In the genomic region with DNA sequence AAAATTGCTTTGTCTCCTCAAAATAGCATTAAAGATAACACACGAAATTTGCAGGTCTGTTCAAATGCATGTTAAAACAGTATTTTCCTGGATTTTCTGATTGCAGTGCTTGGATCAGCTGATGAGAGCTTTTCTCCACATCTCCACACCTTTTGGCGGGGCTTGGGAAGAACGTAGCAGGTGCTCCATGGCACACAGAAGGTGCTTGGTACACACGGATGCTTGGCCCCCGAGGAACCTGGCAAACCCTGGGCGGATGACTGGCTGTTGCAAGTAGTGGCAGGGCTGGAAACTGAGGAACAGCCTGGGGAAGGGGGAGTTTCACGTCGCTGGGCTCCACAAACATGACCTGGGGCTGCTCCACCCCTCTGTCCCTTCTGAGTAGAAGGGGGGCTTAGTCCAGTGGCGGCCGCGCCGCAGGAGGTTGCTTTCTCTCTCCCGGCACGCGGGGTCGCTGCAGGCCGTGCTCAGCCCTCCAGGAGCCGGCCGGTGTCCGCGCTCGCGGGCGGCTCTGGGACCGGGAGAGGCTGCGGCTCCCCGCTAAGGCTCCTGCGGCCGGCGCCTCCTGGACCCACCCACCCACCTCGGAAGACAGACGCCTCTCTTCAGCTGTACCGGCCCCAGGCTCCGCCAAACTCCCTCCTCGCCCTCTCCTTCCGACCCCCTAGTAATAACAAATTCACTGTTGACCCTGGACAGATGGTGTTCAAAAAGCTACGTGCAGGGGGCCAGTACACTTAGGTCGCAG, we compare ENCODE assay signal across 8 cellular contexts.
DNase-seq lines count a peak whose midpoint lies in the region; ATAC-seq, FAIRE-seq and TF ChIP-seq lines count a peak whose summit lies in the region.

No MANE protein-coding gene starts in this region.

- CTCF ChIA-PET in SK-N-SH (lab: Yijun Ruan, JAX), result interaction anchor here (0.6 to 4.5 kb wide), 19 partner anchors 14 to 299 kb away, joined by 3 to 65 read pairs (median 4); no protein-coding TSS in a partner anchor

- TF ChIP-seq CTCF in SK-N-SH (IDR thresholded peaks at IDR 0.05) (peak; percentile 56), osteocyte (IDR thresholded peaks at IDR 0.05) (peak; percentile 63)

- H3K27ac Mint-ChIP-seq in osteocyte (ENCODE audit: unreplicated experiment), result no peak overlapping the region
- H3K27ac Mint-ChIP-seq in T-helper 17 cell, result no peak overlapping the region

- H3K4me1 ChIP-seq in SK-N-SH (ENCODE audit: control insufficient read depth in 1 of 2, insufficient read depth in 2 of 2, low read depth in 1 of 2, low read length in 1 of 2), result peaks cover 0 to 2% of the 10 kb centered on the region in 2 experiments; a peak in 1 of 4 replicates

- H3K4me1 Mint-ChIP-seq in osteocyte (ENCODE audit: unreplicated experiment), result peaks cover 2% of the 10 kb centered on the region
- no peaks in the 10 kb centered on the region for H3K4me1 Mint-ChIP-seq in T-helper 17 cell

- POLR2A ChIA-PET in SK-N-SH (lab: Yijun Ruan, JAX), result no interaction called here

- DNase-seq in GM04504 (ENCODE audit: low read depth), result peak; percentile 4
- peak; percentile 92 for DNase-seq in SK-N-SH
- DNase-seq in frontal cortex (ENCODE audit: low spot score in 2 of 2), result peak; percentile 51 to 74
- DNase-seq in osteocyte (ENCODE audit: extremely low spot score, unreplicated experiment), result peak; percentile 84
- no peak for DNase-seq in T-helper 17 cell
- DNase-seq in RKO (ENCODE audit: low spot score), result no peak

- no peaks in the 10 kb centered on the region for H3K36me3 ChIP-seq in SK-N-SH (replicated peaks in 1 of 2; ENCODE audit: control insufficient read depth in 1 of 2, insufficient read depth in 2 of 2, low read length in 1 of 2)

- H2AFZ ChIP-seq in SK-N-SH (ENCODE audit: low read depth), result no peak overlapping the region

- H3K36me3 Mint-ChIP-seq in osteocyte (ENCODE audit: unreplicated experiment) (no peaks in the 10 kb centered on the region), T-helper 17 cell (ENCODE audit: low read depth) (peaks cover 4% of the 10 kb centered on the region)

- H3K27me3 ChIP-seq in SK-N-SH (ENCODE audit: insufficient read depth), result peaks cover 22% of the 10 kb centered on the region

- no peaks in the 10 kb centered on the region for H3K79me2 ChIP-seq in SK-N-SH (ENCODE audit: insufficient read depth)

- ATAC-seq in HG03432 (IDR thresholded peaks at IDR 0.05; ENCODE audit: unreplicated experiment) (peak; percentile 84), GM21381 (IDR thresholded peaks at IDR 0.05; ENCODE audit: unreplicated experiment) (no peak), T-helper 17 cell (no peak)

- no peak for FAIRE-seq in frontal cortex (lab: Jason Lieb, UNC)

- H3K4me3 Mint-ChIP-seq in osteocyte (ENCODE audit: unreplicated experiment) (no peak overlapping the region), T-helper 17 cell (no peak overlapping the region)

- no peaks in the 10 kb centered on the region for H4K20me1 ChIP-seq in SK-N-SH (ENCODE audit: insufficient read depth)

- peak; percentile 81 for TF ChIP-seq RAD21 in SK-N-SH (IDR thresholded peaks at IDR 0.05; ENCODE audit: low read length)

- no peaks in the 10 kb centered on the region for H3K9me2 ChIP-seq in SK-N-SH

- no peak overlapping the region for H3K9ac ChIP-seq in SK-N-SH

- 4% methylated on average over 15 of the region's 38 CpGs for WGBS in SK-N-SH (ENCODE audit: low lambda C conversion rate)

- no peaks in the 10 kb centered on the region for H3F3A ChIP-seq in SK-N-SH (replicated peaks; ENCODE audit: insufficient read depth)

- no peak overlapping the region for H3K4me2 ChIP-seq in SK-N-SH

- H3K27me3 Mint-ChIP-seq in osteocyte (ENCODE audit: unreplicated experiment) (peaks cover 9% of the 10 kb centered on the region), T-helper 17 cell (peaks cover 43% of the 10 kb centered on the region)

- TF ChIP-seq EP300 in SK-N-SH (IDR thresholded peaks at IDR 0.05; ENCODE audit: borderline replicate concordance in 1 of 2, low read depth in 1 of 2, low read length in 1 of 2), result no peak

- no peaks in the 10 kb centered on the region for H3K9me3 Mint-ChIP-seq in osteocyte (ENCODE audit: unreplicated experiment)

- no peak overlapping the region for H3K27ac ChIP-seq in SK-N-SH (ENCODE audit: low read depth in 2 of 2, low read length in 1 of 2)

- peak overlapping the region in 1 of 2 experiments; percentile 26; a peak in 2 of 4 replicates for H3K4me3 ChIP-seq in SK-N-SH (ENCODE audit: low read depth in 2 of 2, low read length in 1 of 2)

- H3K9me3 ChIP-seq in SK-N-SH, result no peaks in the 10 kb centered on the region
- H3K9me3 ChIP-seq in T-helper 17 cell (ENCODE audit: control insufficient read depth, low read length, poor library complexity, severe bottlenecking), result no peaks in the 10 kb centered on the region

TF ChIP-seq in SK-N-SH, 30 proteins besides CTCF, POLR2A, EP300 and RAD21:
- TF ChIP-seq NRF1 (IDR thresholded peaks at IDR 0.05; ENCODE audit: low read depth, low read length) (no peak), SMC3 (IDR thresholded peaks at IDR 0.05; ENCODE audit: low read depth, low read length) (peak; percentile 68)
- TF ChIP-seq, protein P1, sequence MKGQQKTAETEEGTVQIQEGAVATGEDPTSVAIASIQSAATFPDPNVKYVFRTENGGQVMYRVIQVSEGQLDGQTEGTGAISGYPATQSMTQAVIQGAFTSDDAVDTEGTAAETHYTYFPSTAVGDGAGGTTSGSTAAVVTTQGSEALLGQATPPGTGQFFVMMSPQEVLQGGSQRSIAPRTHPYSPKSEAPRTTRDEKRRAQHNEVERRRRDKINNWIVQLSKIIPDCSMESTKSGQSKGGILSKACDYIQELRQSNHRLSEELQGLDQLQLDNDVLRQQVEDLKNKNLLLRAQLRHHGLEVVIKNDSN (IDR thresholded peaks at IDR 0.05; ENCODE audit: borderline replicate concordance, low read depth), result no peak

Comparison
In these comparisons a context has a peak if more than half of its experiments do, and no peak if none do; other contexts are left out.
1. DNase-seq: peak in GM04504 (single experiment), SK-N-SH (single experiment), frontal cortex (2 of 2) and osteocyte (single experiment); none in T-helper 17 cell (0 of 3) and RKO (single experiment).